Comparison of ENCODE assay signal across 23 cellular contexts in genomic region chr1:30875197-30875596, GRCh38. TPM values are rescaled to one million over a fixed set of nuclear protein-coding genes. Genes with fewer than 3 reads are reported as not detected.
"Had no signal": no experiment of that assay in that cellular context is flagged by ENCODE, and none has a peak within 500 bp of the region (broad histone marks: within the 10 kb centered on the region; RNA-seq: fewer than 3 reads in every experiment).

No MANE protein-coding gene starts in this region.

- H3K4me1 ChIP-seq: colonic mucosa, psoas muscle, right lobe of liver had no signal

- H3K4me3 ChIP-seq: colonic mucosa, esophagus squamous epithelium, heart right ventricle, left lung, psoas muscle, right lobe of liver, thoracic aorta, tibial nerve, upper lobe of left lung had no signal

- H3K36me3 ChIP-seq: colonic mucosa, right lobe of liver had no signal

- H3K9me3 ChIP-seq: colonic mucosa, psoas muscle, right lobe of liver, thoracic aorta had no signal

- H3K27me3 ChIP-seq: colonic mucosa, heart right ventricle, left lung, right lobe of liver, tibial nerve, upper lobe of left lung had no signal

- FAIRE-seq: islet of Langerhans, small intestine, urothelium cell line had no signal

- H3K27ac ChIP-seq: colonic mucosa, esophagus squamous epithelium, heart right ventricle, left lung, psoas muscle, right lobe of liver, thoracic aorta, upper lobe of left lung had no signal

- ATAC-seq: heart right ventricle; left cardiac atrium; left lung; naive thymus-derived CD8-positive, alpha-beta T cell; psoas muscle; right lobe of liver had no signal

- DNase-seq: colonic mucosa; effector memory CD4-positive, alpha-beta T cell; erythroblast; esophagus squamous epithelium; foreskin melanocyte; glutamatergic neuron; heart right ventricle; hippocampal formation; left cardiac atrium; left lung; naive thymus-derived CD8-positive, alpha-beta T cell; nephron progenitor cell; psoas muscle; right lobe of liver; small intestine; stimulated activated CD4-positive, alpha-beta T cell treated with anti-CD3 and anti-CD28 coated beads, Interleukin-15, amount 100 ng/mL, for 24 hours; stimulated activated CD4-positive, alpha-beta T cell treated with anti-CD3 and anti-CD28 coated beads, Interleukin-2, amount 100 ng/mL, for 48 hours; stimulated activated naive B cell treated with anti-CD40 and anti-IgM and Interleukin-4, amounts not matched to agents 10 μg/mL and 1 μg/mL and 100 μg/mL, for 72 hours; upper lobe of left lung had no signal

RNA-seq across cellular contexts. Expression of gene SDC3, which starts 33.4 kb away (rescaled TPM):
- polyA plus RNA-seq: naive thymus-derived CD8-positive, alpha-beta T cell had no signal
